ENCODE assay signal across 23 cellular contexts in the genomic region with DNA sequence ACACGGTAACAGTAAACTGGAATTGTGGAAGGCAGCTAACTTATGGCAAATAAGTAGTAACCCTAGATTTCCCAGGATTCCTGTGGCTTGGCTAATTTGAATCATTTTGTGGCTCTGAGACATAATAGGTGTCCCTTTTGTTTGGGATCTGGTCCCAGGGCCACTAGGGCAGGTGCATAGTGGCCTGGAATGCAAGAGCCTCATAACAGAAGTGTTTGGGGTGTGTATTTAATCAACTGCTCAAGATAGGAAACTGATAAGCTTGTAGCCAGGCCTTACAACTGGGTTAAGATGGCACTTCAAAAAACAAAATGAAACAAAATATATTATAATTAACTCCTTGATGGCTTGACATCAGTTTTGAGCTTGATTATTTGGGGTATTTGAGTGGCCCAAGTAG.
"Had no signal": no experiment of that assay in that cellular context is flagged by ENCODE, and none has a peak within 500 bp of the region (broad histone marks: within the 10 kb centered on the region; RNA-seq: fewer than 3 reads in every experiment).

No MANE protein-coding gene starts in this region.

- H2AFZ ChIP-seq: hepatocyte, parathyroid adenoma had no signal

- DNase-seq: heart right ventricle; kidney glomerular epithelial cell; left cardiac atrium; midbrain; mucosa of descending colon; naive thymus-derived CD8-positive, alpha-beta T cell; occipital lobe; right lobe of liver; stimulated activated CD4-positive, alpha-beta T cell treated with anti-CD3 and anti-CD28 coated beads, Interleukin-1b, Interleukin-23, amount 100 ng/mL, for 48 hours; stimulated activated CD4-positive, alpha-beta T cell treated with anti-CD3 and anti-CD28 coated beads, Interleukin-2, amount 100 ng/mL, for 48 hours; stimulated activated naive CD4-positive, alpha-beta T cell; tibial artery; trophoblast cell; uterus had no signal

- H3K4me3 ChIP-seq: heart right ventricle, hepatocyte, mucosa of descending colon, right atrium auricular region, right lobe of liver, smooth muscle cell, suprapubic skin, thoracic aorta, tibial artery, uterus had no signal

- H3K36me3 ChIP-seq: heart right ventricle, neutrophil, right atrium auricular region, right lobe of liver, suprapubic skin, thoracic aorta, tibial artery, uterus had no signal

- H3K4me2 ChIP-seq: hepatocyte, smooth muscle cell had no signal

- H3K4me1 ChIP-seq: heart right ventricle, parathyroid adenoma, right atrium auricular region, right lobe of liver, suprapubic skin, tibial artery, uterus had no signal

- H3K79me2 ChIP-seq: hepatocyte, parathyroid adenoma had no signal

- ATAC-seq: heart right ventricle; left cardiac atrium; left lobe of liver; mucosa of descending colon; naive thymus-derived CD8-positive, alpha-beta T cell; right lobe of liver; stimulated activated effector memory CD8-positive, alpha-beta T cell treated with anti-CD3 and anti-CD28 coated beads, Interleukin-12 subunit alpha, Interleukin-12 subunit beta, amount 100 ng/mL, for 72 hours had no signal

- H3K27ac ChIP-seq: heart right ventricle, hepatocyte, neutrophil, parathyroid adenoma, right atrium auricular region, right lobe of liver, suprapubic skin, thoracic aorta, tibial artery, uterus had no signal

- H3K9ac ChIP-seq: parathyroid adenoma had no signal

- H3K9me3 ChIP-seq: mucosa of descending colon, neutrophil, right atrium auricular region, right lobe of liver, suprapubic skin, thoracic aorta, tibial artery, uterus had no signal

- H3K27me3 ChIP-seq: heart right ventricle, hepatocyte, neutrophil, right atrium auricular region, right lobe of liver, suprapubic skin, tibial artery, uterus had no signal
